In genomic region chr20:12207875-12208274, GRCh38 we compare ENCODE assay signal across 8 cellular contexts.
A peak's percentile ranks its signal among the peaks of the same experiment; 100 is the strongest.
DNase-seq lines count a peak whose midpoint lies in the region; ATAC-seq and TF ChIP-seq lines count a peak whose summit lies in the region.

No MANE protein-coding gene starts in this region.

- no peaks in the 10 kb centered on the region for H3F3A ChIP-seq in GM23248 (ENCODE audit: insufficient read depth)

- ATAC-seq in effector memory CD8-positive, alpha-beta T cell (replicated peaks), result no peak

- H3K4me3 ChIP-seq in AG10803 (ENCODE audit: low read length), result no peak overlapping the region
- no peak overlapping the region for H3K4me3 ChIP-seq in GM23248

- H3K4me2 ChIP-seq in GM23248 (ENCODE audit: unreplicated experiment), result no peak overlapping the region

- H2AFZ ChIP-seq in GM23248, result no peak overlapping the region

- no peaks in the 10 kb centered on the region for H3K36me3 ChIP-seq in GM23248 (ENCODE audit: low read depth)

- H3K9me3 Mint-ChIP-seq in effector memory CD8-positive, alpha-beta T cell, result peaks cover 3 to 13% of the 10 kb centered on the region in 2 donors

- DNase-seq in AG10803 (ENCODE audit: low read depth) (peak; percentile 34), GM23248 (peak; percentile 32), SK-N-DZ (ENCODE audit: low spot score) (peak; percentile 46), iPS DF 19.7 (ENCODE audit: low read depth, low spot score) (peak; percentile 45), NCI-H2196 treated with DMSO at 0.1 percent for 48 hours (lab: John Stamatoyannopoulos, UW; ENCODE audit: unreplicated experiment) (no peak), hypothalamus (lab: John Stamatoyannopoulos, UW) (no peak)
- no peak for DNase-seq in effector memory CD8-positive, alpha-beta T cell
- DNase-seq in stimulated activated CD4-positive, alpha-beta T cell treated with anti-CD3 and anti-CD28 coated beads, Interleukin-4, amount 100 ng/mL, for 4 hours, result no peak

- WGBS in GM23248 (ENCODE audit: low coverage in 1 of 2, low lambda C conversion rate in 2 of 2, missing lambda C conversion rate in 2 of 2), 2 experiments, result 0% methylated on average over 1 of the region's 1 CpG

- no peaks in the 10 kb centered on the region for H3K9me3 ChIP-seq in GM23248 (ENCODE audit: low read depth)

- no peaks in the 10 kb centered on the region for H3K36me3 Mint-ChIP-seq in effector memory CD8-positive, alpha-beta T cell (ENCODE audit: insufficient read depth)

- H3K27me3 Mint-ChIP-seq in effector memory CD8-positive, alpha-beta T cell, result no peaks in the 10 kb centered on the region

- no peaks in the 10 kb centered on the region for H3K9me2 ChIP-seq in GM23248 (ENCODE audit: insufficient read depth)

- H3K27ac ChIP-seq in GM23248, result no peak overlapping the region

- H3K9ac ChIP-seq in GM23248, result no peak overlapping the region

- TF ChIP-seq CTCF in AG10803 (conservative IDR thresholded peaks at IDR 0.05; ENCODE audit: low read length), result peak; percentile 89

- no peaks in the 10 kb centered on the region for H3K27me3 ChIP-seq in GM23248 (replicated peaks; ENCODE audit: insufficient read depth)

- in situ Hi-C loops in GM23248 (cut with MboI), result no loop called here

- H4K20me1 ChIP-seq in GM23248 (ENCODE audit: insufficient read depth), result no peaks in the 10 kb centered on the region

- no peaks in the 10 kb centered on the region for H3K4me1 ChIP-seq in GM23248 (ENCODE audit: insufficient read depth)

- no peaks in the 10 kb centered on the region for H3K79me2 ChIP-seq in GM23248 (ENCODE audit: insufficient read depth)

- H3K4me1 Mint-ChIP-seq in effector memory CD8-positive, alpha-beta T cell (ENCODE audit: low read depth in 2 of 2), result no peaks in the 10 kb centered on the region

- no peak overlapping the region for H3K4me3 Mint-ChIP-seq in effector memory CD8-positive, alpha-beta T cell

- no peak overlapping the region for H3K27ac Mint-ChIP-seq in effector memory CD8-positive, alpha-beta T cell

Comparison
In these comparisons a context has a peak if more than half of its experiments do, and no peak if none do; other contexts are left out.
1. DNase-seq: peak in AG10803 (single experiment), GM23248 (single experiment), SK-N-DZ (single experiment) and iPS DF 19.7 (single experiment); none in effector memory CD8-positive, alpha-beta T cell (0 of 3), stimulated activated CD4-positive, alpha-beta T cell treated with anti-CD3 and anti-CD28 coated beads, Interleukin-4, amount 100 ng/mL, for 4 hours (0 of 2), NCI-H2196 treated with DMSO at 0.1 percent for 48 hours (single experiment) and hypothalamus (0 of 51).